In genomic region chr9:93156475-93157008, GRCh38 we compare ENCODE assay signal across 12 cellular contexts. TPM values are rescaled to one million over a fixed set of nuclear protein-coding genes. Genes with fewer than 3 reads are reported as not detected.
A peak's percentile ranks its signal among the peaks of the same experiment; 100 is the strongest.
DNase-seq lines count a peak whose midpoint lies in the region; ATAC-seq and TF ChIP-seq lines count a peak whose summit lies in the region.
"Had no signal": no experiment of that assay in that cellular context is flagged by ENCODE, and none has a peak within 500 bp of the region (broad histone marks: within the 10 kb centered on the region; RNA-seq: fewer than 3 reads in every experiment).

No MANE protein-coding gene starts in this region.

- H3K18ac ChIP-seq in IMR-90 (ENCODE audit: low read depth, low read length), result no peak overlapping the region

- H3K4me2 ChIP-seq in IMR-90 (ENCODE audit: low read depth, low read length) (no peak overlapping the region), SK-N-SH (no peak overlapping the region)

- in situ Hi-C loops in IMR-90 (cut with MboI; ENCODE audit: low sequenced_read_pairs), result loop anchor here (25.0 kb wide), 1 partner anchor 806 kb away; the partner anchor contains the start of gene BARX1

- H3K4me1 ChIP-seq in IMR-90 (ENCODE audit: control insufficient read depth, insufficient read depth, low read length) (peaks cover 3% of the 10 kb centered on the region; the same call in 1 of the 2 replicates), SK-N-SH (ENCODE audit: control insufficient read depth in 1 of 2, insufficient read depth in 2 of 2, low read depth in 1 of 2, low read length in 1 of 2) (peaks cover 0 to 14% of the 10 kb centered on the region in 2 experiments; a peak in 2 of 4 replicates), heart left ventricle (peaks cover 0 to 18% (median 8%) of the 10 kb centered on the region in 12 donors)
- H3K4me1 ChIP-seq: lower lobe of right lung, parathyroid adenoma had no signal

- dilution Hi-C loops in IMR-90 (cut with HindIII; ENCODE audit: low sequenced_read_pairs, unreplicated experiment), result no loop called here

- TF ChIP-seq CTCF in CD4-positive, alpha-beta T cell (IDR thresholded peaks at IDR 0.05), result no peak
- TF ChIP-seq CTCF in IMR-90 (conservative IDR thresholded peaks at IDR 0.05; ENCODE audit: low read depth, low read length) (no peak), SK-N-SH (IDR thresholded peaks at IDR 0.05) (no peak), heart left ventricle (IDR thresholded peaks at IDR 0.05) (no peak)

- no peaks in the 10 kb centered on the region for H3K9me1 ChIP-seq in IMR-90 (ENCODE audit: insufficient read depth, low read length)

- H3K23ac ChIP-seq in IMR-90 (ENCODE audit: low read depth, low read length), result no peak overlapping the region

- H3K36me3 Mint-ChIP-seq in CD4-positive, alpha-beta T cell (ENCODE audit: low read depth), result no peaks in the 10 kb centered on the region
- no peaks in the 10 kb centered on the region for H3K36me3 Mint-ChIP-seq in dendritic cell treated with granulocyte-macrophage colony-stimulating factor and Interleukin-4, amounts not matched to agents 40 ng/mL and 50 ng/mL, for 4 days (ENCODE audit: low read depth)

- H3K4me3 Mint-ChIP-seq in CD4-positive, alpha-beta T cell, result no peak overlapping the region
- H3K4me3 Mint-ChIP-seq in dendritic cell treated with granulocyte-macrophage colony-stimulating factor and Interleukin-4, amounts not matched to agents 40 ng/mL and 50 ng/mL, for 4 days, result no peak overlapping the region

- no peak overlapping the region for H3K27ac Mint-ChIP-seq in CD4-positive, alpha-beta T cell
- H3K27ac Mint-ChIP-seq in dendritic cell treated with granulocyte-macrophage colony-stimulating factor and Interleukin-4, amounts not matched to agents 40 ng/mL and 50 ng/mL, for 4 days, result peak overlapping the region; percentile 22

- H3K9ac ChIP-seq in IMR-90 (ENCODE audit: low read depth, low read length) (no peak overlapping the region), SK-N-SH (no peak overlapping the region)
- H3K9ac ChIP-seq: parathyroid adenoma had no signal

- no peak for TF ChIP-seq EP300 in SK-N-SH (IDR thresholded peaks at IDR 0.05; ENCODE audit: borderline replicate concordance in 1 of 2, low read depth in 1 of 2, low read length in 1 of 2)

- no peaks in the 10 kb centered on the region for H3K27me3 ChIP-seq in CD4-positive, alpha-beta T cell (ENCODE audit: control insufficient read depth, insufficient read depth, low read length)
- H3K27me3 ChIP-seq in IMR-90 (ENCODE audit: control insufficient read depth, insufficient read depth, low read length) (no peaks in the 10 kb centered on the region), SK-N-SH (ENCODE audit: insufficient read depth) (no peaks in the 10 kb centered on the region), heart left ventricle (no peaks in the 10 kb centered on the region)

- no peaks in the 10 kb centered on the region for H3K79me2 ChIP-seq in SK-N-SH (ENCODE audit: insufficient read depth)
- H3K79me2 ChIP-seq: parathyroid adenoma had no signal

- H3K4ac ChIP-seq in IMR-90 (ENCODE audit: low read depth, low read length), result no peak overlapping the region

- H4K20me1 ChIP-seq in IMR-90 (ENCODE audit: insufficient read depth, low read length) (0 out of 2 replicates have a peak, but pooled peaks cover 3% of the 10 kb centered on the region), SK-N-SH (ENCODE audit: insufficient read depth) (no peaks in the 10 kb centered on the region)

- CTCF ChIA-PET in CD4-positive, alpha-beta T cell (lab: Charles Lee), result no interaction called here
- CTCF ChIA-PET in IMR-90 (lab: Yijun Ruan, JAX) (no interaction called here), SK-N-SH (lab: Yijun Ruan, JAX) (interaction anchor here (0.6 to 1.4 kb wide), 8 partner anchors 48 to 410 kb away, joined by 3 to 14 read pairs (median 3); no protein-coding TSS in a partner anchor)

- POLR2A ChIA-PET in CD4-positive, alpha-beta T cell (lab: Charles Lee), result interaction anchor here (1.1 to 1.2 kb wide), 2 partner anchors 23 to 37 kb away, joined by 4 read pairs; partner anchors contain the start of gene NINJ1
- POLR2A ChIA-PET in IMR-90 (lab: Charles Lee; ENCODE audit: unreplicated experiment), result no interaction called here
- POLR2A ChIA-PET in SK-N-SH (lab: Yijun Ruan, JAX), result no interaction called here

- H3K4me3 ChIP-seq in IMR-90 (ENCODE audit: insufficient read depth, low read depth, low read length), result no peak overlapping the region
- H3K4me3 ChIP-seq in SK-N-SH (ENCODE audit: low read depth in 2 of 2, low read length in 1 of 2), result no peak overlapping the region
- no peak overlapping the region for H3K4me3 ChIP-seq in heart left ventricle
- H3K4me3 ChIP-seq: lower lobe of right lung had no signal

- no peak overlapping the region for H2BK20ac ChIP-seq in IMR-90 (ENCODE audit: low read depth, low read length)

- no TSS peak for BruUV-seq in IMR-90 (replicated peaks; lab: Mats Ljungman, UMichigan)

- TF ChIP-seq POLR2A in IMR-90 (IDR thresholded peaks at IDR 0.05; ENCODE audit: low read depth, low read length) (no peak), heart left ventricle (IDR thresholded peaks at IDR 0.05) (no peak)

- DNase-seq in CD4-positive, alpha-beta T cell, result no peak
- DNase-seq in IMR-90, result no peak
- no peak for DNase-seq in SK-N-SH
- DNase-seq in ureter (ENCODE audit: low spot score), result no peak
- no peak for DNase-seq in heart left ventricle
- DNase-seq in COR-L47 (lab: John Stamatoyannopoulos, UW), result no peak
- DNase-seq: activated gamma-delta T cell, lower lobe of right lung, MV-4-11 had no signal

- H3K79me1 ChIP-seq in IMR-90 (ENCODE audit: low read depth in 1 of 2, low read length in 2 of 2), result no peaks in the 10 kb centered on the region; a peak in 1 of 4 replicates

- intact Hi-C loops in CD4-positive, alpha-beta T cell (cut with DNase I, micrococcal nuclease), result loop anchor here in 1 of 2 experiments (5.0 kb wide), 1 partner anchor 806 kb away; no protein-coding TSS in a partner anchor
- intact Hi-C loops in IMR-90 (cut with micrococcal nuclease) (no loop called here), heart left ventricle (cut with DNase I) (loop anchor here in 4 of 10 donors (5.0 to 10.0 kb wide), 4 partner anchors 288 to 808 kb away; partner anchors contain the start of gene BARX1 (in 1 of the 4))
- intact Hi-C loops in dendritic cell treated with granulocyte-macrophage colony-stimulating factor and Interleukin-4, amounts not matched to agents 40 ng/mL and 50 ng/mL, for 4 days (cut with micrococcal nuclease), result no loop called here

- H4K8ac ChIP-seq in IMR-90 (ENCODE audit: low read depth in 2 of 2, low read length in 2 of 2), result no peak overlapping the region

- H3K9me3 Mint-ChIP-seq in CD4-positive, alpha-beta T cell, result no peaks in the 10 kb centered on the region
- H3K9me3 Mint-ChIP-seq in dendritic cell treated with granulocyte-macrophage colony-stimulating factor and Interleukin-4, amounts not matched to agents 40 ng/mL and 50 ng/mL, for 4 days, result no peaks in the 10 kb centered on the region

- H3K9me2 ChIP-seq in SK-N-SH, result no peaks in the 10 kb centered on the region

- H2BK15ac ChIP-seq in IMR-90 (ENCODE audit: low read depth, low read length), result no peak overlapping the region

- no peak overlapping the region for H3K14ac ChIP-seq in IMR-90 (replicated peaks; ENCODE audit: low read depth, low read length)

- no peak overlapping the region for H2BK120ac ChIP-seq in IMR-90 (ENCODE audit: low read depth, low read length)

- no peak overlapping the region for H4K5ac ChIP-seq in IMR-90 (ENCODE audit: low read depth, low read length)

- H3F3A ChIP-seq in SK-N-SH (replicated peaks; ENCODE audit: insufficient read depth), result no peaks in the 10 kb centered on the region

- H2AK5ac ChIP-seq in IMR-90 (ENCODE audit: low read depth, low read length), result no peak overlapping the region

- H3K56ac ChIP-seq in IMR-90 (ENCODE audit: extremely low read depth, insufficient read depth, low read length), result no peak overlapping the region

- H3K27me3 Mint-ChIP-seq in CD4-positive, alpha-beta T cell, result no peaks in the 10 kb centered on the region
- peaks cover 5% of the 10 kb centered on the region for H3K27me3 Mint-ChIP-seq in dendritic cell treated with granulocyte-macrophage colony-stimulating factor and Interleukin-4, amounts not matched to agents 40 ng/mL and 50 ng/mL, for 4 days

- no peak overlapping the region for H2BK5ac ChIP-seq in IMR-90 (ENCODE audit: low read depth, low read length, poor library complexity, severe bottlenecking)

- no peak for TF ChIP-seq RAD21 in IMR-90 (IDR thresholded peaks at IDR 0.05; ENCODE audit: low read length)
- TF ChIP-seq RAD21 in SK-N-SH (IDR thresholded peaks at IDR 0.05; ENCODE audit: low read length), result no peak

- peaks cover 20% of the 10 kb centered on the region for H3K4me1 Mint-ChIP-seq in CD4-positive, alpha-beta T cell (ENCODE audit: low read depth)
- H3K4me1 Mint-ChIP-seq in dendritic cell treated with granulocyte-macrophage colony-stimulating factor and Interleukin-4, amounts not matched to agents 40 ng/mL and 50 ng/mL, for 4 days (ENCODE audit: low read depth), result peaks cover 18% of the 10 kb centered on the region

- H3K36me3 ChIP-seq in IMR-90 (ENCODE audit: control insufficient read depth, insufficient read depth, low read length), result no peaks in the 10 kb centered on the region
- H3K36me3 ChIP-seq in SK-N-SH (replicated peaks in 1 of 2; ENCODE audit: control insufficient read depth in 1 of 2, insufficient read depth in 2 of 2, low read length in 1 of 2), result no peaks in the 10 kb centered on the region
- H3K36me3 ChIP-seq in heart left ventricle, result no peaks in the 10 kb centered on the region
- H3K36me3 ChIP-seq: lower lobe of right lung had no signal

- H2AFZ ChIP-seq in IMR-90 (replicated peaks; ENCODE audit: low read length, poor library complexity) (peak overlapping the region; percentile 48), SK-N-SH (ENCODE audit: low read depth) (no peak overlapping the region)
- H2AFZ ChIP-seq: parathyroid adenoma had no signal

- H3K27ac ChIP-seq in CD4-positive, alpha-beta T cell (ENCODE audit: low read depth, low read length), result no peak overlapping the region
- H3K27ac ChIP-seq in IMR-90 (ENCODE audit: insufficient read depth, low read length) (no peak overlapping the region), SK-N-SH (ENCODE audit: low read depth in 2 of 2, low read length in 1 of 2) (peak overlapping the region in 1 of 2 experiments; percentile 11; a peak in 1 of 4 replicates), heart left ventricle (no peak overlapping the region)
- H3K27ac ChIP-seq: lower lobe of right lung, parathyroid adenoma had no signal

- H4K91ac ChIP-seq in IMR-90 (ENCODE audit: insufficient read depth, low read depth, low read length), result no peak overlapping the region

- peak; percentile 52 for ATAC-seq in CD4-positive, alpha-beta T cell (ENCODE audit: poor library complexity)
- ATAC-seq in GM18870 (IDR thresholded peaks at IDR 0.05; ENCODE audit: unreplicated experiment) (peak; percentile 63), IMR-90 (ENCODE audit: low read depth) (no peak), heart left ventricle (no peak)

- H3K9me3 ChIP-seq in CD4-positive, alpha-beta T cell (ENCODE audit: control insufficient read depth, low read length), result no peaks in the 10 kb centered on the region
- H3K9me3 ChIP-seq in IMR-90 (ENCODE audit: control insufficient read depth, insufficient read depth, low read length) (no peaks in the 10 kb centered on the region), SK-N-SH (no peaks in the 10 kb centered on the region), heart left ventricle (no peaks in the 10 kb centered on the region)
- H3K9me3 ChIP-seq: lower lobe of right lung had no signal

- H2AK9ac ChIP-seq in IMR-90 (replicated peaks; ENCODE audit: low read depth, low read length, poor library complexity), result no peak overlapping the region

- WGBS in IMR-90 (ENCODE audit: extremely low coverage in 2 of 2, insufficient read length in 1 of 2), 2 experiments, result no CpG with 5 or more reads among the region's 11 CpGs
- 85% methylated on average over 11 of the region's 11 CpGs for WGBS in SK-N-SH (ENCODE audit: low lambda C conversion rate)
- 82 to 89% (median 85%) methylated on average over 11 of the region's 11 CpGs for WGBS in heart left ventricle, 4 donors

RNA-seq across cellular contexts. Expression of gene NINJ1, which starts 22.5 kb away (rescaled TPM):
- total RNA-seq in CD4-positive, alpha-beta T cell, result 10 to 100 TPM; 87.8 to 87.9 TPM
- total RNA-seq in IMR-90 (2012; rRNA removed) (21.9 and 24.7 TPM in 2 replicates), ureter (32.1 TPM), heart left ventricle (10 to 100 TPM; 42.2 to 96.1 (median 56.3) TPM)
- polyA plus RNA-seq in IMR-90 (2012; rRNA removed) (38.1 and 38.8 TPM in 2 replicates), SK-N-SH (2012; rRNA removed) (23.2 and 31.7 TPM in 2 replicates), heart left ventricle (10 to 100 TPM; 52.0 to 52.9 TPM)
- polyA plus RNA-seq in IMR-90 (2012; cell fraction: cytosol; rRNA removed), result 16.1 and 60.5 TPM in 2 replicates
- polyA plus RNA-seq in IMR-90 (2012; cell fraction: nucleus; rRNA removed; ENCODE audit: low replicate concordance), result 21.8 and 35.9 TPM in 2 replicates
- polyA plus RNA-seq in SK-N-SH (2012; cell fraction: cytosol; rRNA removed), result 12.9 and 25.6 TPM in 2 replicates
- 14.4 and 14.8 TPM in 2 replicates for polyA plus RNA-seq in SK-N-SH (2012; cell fraction: nucleus; rRNA removed)

RNA-seq across cellular contexts. Expression of gene WNK2, which starts 27.4 kb away (rescaled TPM):
- under 1 TPM; 0.19 to 0.22 TPM for total RNA-seq in CD4-positive, alpha-beta T cell
- not detected in 2 replicates for total RNA-seq in IMR-90 (2012; rRNA removed)
- not detected in 2 replicates for polyA plus RNA-seq in IMR-90 (2012; rRNA removed)
- polyA plus RNA-seq in IMR-90 (2012; cell fraction: cytosol; rRNA removed), result 0.01 TPM in 1 of 2 replicates, not detected in the other
- polyA plus RNA-seq in IMR-90 (2012; cell fraction: nucleus; rRNA removed; ENCODE audit: low replicate concordance), result not detected in 2 replicates
- 0.12 and 0.36 TPM in 2 replicates for polyA plus RNA-seq in SK-N-SH (2012; rRNA removed)
- polyA plus RNA-seq in SK-N-SH (2012; cell fraction: cytosol; rRNA removed), result 0.40 and 1.2 TPM in 2 replicates
- 1.8 and 5.0 TPM in 2 replicates for polyA plus RNA-seq in SK-N-SH (2012; cell fraction: nucleus; rRNA removed)
- total RNA-seq in ureter, result 40.0 TPM
- 100 to 1,000 TPM; 107 to 206 (median 129) TPM for total RNA-seq in heart left ventricle
- polyA plus RNA-seq in heart left ventricle, result 10 to 100 TPM; 29.4 to 97.5 TPM

Comparison
In these comparisons a context has a peak if more than half of its experiments do, and no peak if none do; other contexts are left out.
1. ATAC-seq: peak in CD4-positive, alpha-beta T cell (single experiment) and GM18870 (single experiment); none in IMR-90 (single experiment) and heart left ventricle (0 of 4).
2. RNA of gene WNK2, which starts 27.4 kb away (total RNA-seq): 107 to 206 TPM in heart left ventricle and 40.0 TPM in ureter (single experiment); 0.19 to 0.22 TPM in CD4-positive, alpha-beta T cell and not detected in IMR-90; every median in the first group is over 10 times any median in the second.